In genomic region chr2:113233593-113234550, GRCh38 we compare ENCODE assay signal across 12 cellular contexts. TPM values are rescaled to one million over a fixed set of nuclear protein-coding genes. Genes with fewer than 3 reads are reported as not detected.
DNase-seq lines count a peak whose midpoint lies in the region; ATAC-seq and TF ChIP-seq lines count a peak whose summit lies in the region.
"Had no signal": no experiment of that assay in that cellular context is flagged by ENCODE, and none has a peak within 500 bp of the region (broad histone marks: within the 10 kb centered on the region; RNA-seq: fewer than 3 reads in every experiment).

No MANE protein-coding gene starts in this region.

- no peak overlapping the region for H3K4me3 Mint-ChIP-seq in activated CD8-positive, alpha-beta T cell treated with anti-CD3 and anti-CD28 coated beads for 36 hours
- H3K4me3 Mint-ChIP-seq in activated CD8-positive, alpha-beta T cell treated with anti-CD3 and anti-CD28 coated beads, Interleukin-2, amount 10 ng/mL, durations not matched to agents 7 days and 5 days = no peak overlapping the region
- peak overlapping the region; percentile 11 for H3K4me3 Mint-ChIP-seq in stimulated activated memory B cell treated with anti-CD40 and anti-IgM and Interleukin-4, amounts not matched to agents 10 μg/mL and 1 μg/mL and 100 μg/mL, for 72 hours

- peaks cover 22% of the 10 kb centered on the region for H3K4me1 Mint-ChIP-seq in activated CD8-positive, alpha-beta T cell treated with anti-CD3 and anti-CD28 coated beads for 36 hours (ENCODE audit: low read depth)
- H3K4me1 Mint-ChIP-seq in activated CD8-positive, alpha-beta T cell treated with anti-CD3 and anti-CD28 coated beads, Interleukin-2, amount 10 ng/mL, durations not matched to agents 7 days and 5 days (ENCODE audit: low read depth) = peaks cover 33% of the 10 kb centered on the region
- peaks cover 23% of the 10 kb centered on the region for H3K4me1 Mint-ChIP-seq in stimulated activated memory B cell treated with anti-CD40 and anti-IgM and Interleukin-4, amounts not matched to agents 10 μg/mL and 1 μg/mL and 100 μg/mL, for 72 hours

- intact Hi-C loops in activated CD8-positive, alpha-beta T cell treated with anti-CD3 and anti-CD28 coated beads for 36 hours (cut with micrococcal nuclease) = no loop called here
- intact Hi-C loops in spleen (cut with DNase I; ENCODE audit: low total_unique reads) = no loop called here

- no peak for TF ChIP-seq CTCF in activated CD8-positive, alpha-beta T cell treated with anti-CD3 and anti-CD28 coated beads for 36 hours (IDR thresholded peaks at IDR 0.05)
- TF ChIP-seq CTCF in epithelial cell of esophagus (IDR thresholded peaks at IDR 0.05; ENCODE audit: insufficient read depth, low read depth, low read length, missing control alignments) (peak; percentile 23), spleen (IDR thresholded peaks at IDR 0.05 in 8 of 11, conservative IDR thresholded peaks at IDR 0.05 in 3 of 11) (no peak)

- POLR2A ChIA-PET in activated CD8-positive, alpha-beta T cell treated with anti-CD3 and anti-CD28 coated beads for 36 hours (lab: Charles Lee) = no interaction called here
- POLR2A ChIA-PET in activated CD8-positive, alpha-beta T cell treated with anti-CD3 and anti-CD28 coated beads, Interleukin-2, amount 10 ng/mL, durations not matched to agents 7 days and 5 days (lab: Charles Lee) = interaction anchor here (0.7 kb wide), 1 partner anchor 9 kb away, joined by 4 read pairs; no protein-coding TSS in a partner anchor

- peak; percentile 52 for ATAC-seq in activated CD8-positive, alpha-beta T cell treated with anti-CD3 and anti-CD28 coated beads for 36 hours
- ATAC-seq in activated CD8-positive, alpha-beta T cell treated with anti-CD3 and anti-CD28 coated beads, Interleukin-2, amount 10 ng/mL, durations not matched to agents 7 days and 5 days = no peak
- no peak for ATAC-seq in stimulated activated memory B cell treated with anti-CD40 and anti-IgM and Interleukin-4, amounts not matched to agents 10 μg/mL and 1 μg/mL and 100 μg/mL, for 72 hours

- CTCF ChIA-PET in activated CD8-positive, alpha-beta T cell treated with anti-CD3 and anti-CD28 coated beads for 36 hours (lab: Charles Lee) = interaction anchor here (1.0 to 2.1 kb wide), 6 partner anchors 12 to 156 kb away, joined by 3 to 8 read pairs (median 5); no protein-coding TSS in a partner anchor
- CTCF ChIA-PET in activated CD8-positive, alpha-beta T cell treated with anti-CD3 and anti-CD28 coated beads, Interleukin-2, amount 10 ng/mL, durations not matched to agents 7 days and 5 days (lab: Charles Lee) = interaction anchor here (0.7 to 2.2 kb wide), 3 partner anchors 11 to 29 kb away, joined by 3 to 11 read pairs (median 4); no protein-coding TSS in a partner anchor

- no peak for TF ChIP-seq POLR2A in spleen (IDR thresholded peaks at IDR 0.05)

- 81 to 86% (median 84%) methylated on average over 9 of the region's 9 CpGs for WGBS in spleen, 5 donors

- no peaks in the 10 kb centered on the region for H3K9me3 Mint-ChIP-seq in activated CD8-positive, alpha-beta T cell treated with anti-CD3 and anti-CD28 coated beads for 36 hours
- no peaks in the 10 kb centered on the region for H3K9me3 Mint-ChIP-seq in activated CD8-positive, alpha-beta T cell treated with anti-CD3 and anti-CD28 coated beads, Interleukin-2, amount 10 ng/mL, durations not matched to agents 7 days and 5 days (ENCODE audit: insufficient read depth)
- H3K9me3 Mint-ChIP-seq in stimulated activated memory B cell treated with anti-CD40 and anti-IgM and Interleukin-4, amounts not matched to agents 10 μg/mL and 1 μg/mL and 100 μg/mL, for 72 hours = no peaks in the 10 kb centered on the region

- peaks cover 0 to 14% (median 0%) of the 10 kb centered on the region in 6 donors for H3K36me3 ChIP-seq in spleen

- no peaks in the 10 kb centered on the region for H3K27me3 Mint-ChIP-seq in activated CD8-positive, alpha-beta T cell treated with anti-CD3 and anti-CD28 coated beads for 36 hours
- H3K27me3 Mint-ChIP-seq in activated CD8-positive, alpha-beta T cell treated with anti-CD3 and anti-CD28 coated beads, Interleukin-2, amount 10 ng/mL, durations not matched to agents 7 days and 5 days (ENCODE audit: low read depth) = peaks cover 2% of the 10 kb centered on the region
- no peaks in the 10 kb centered on the region for H3K27me3 Mint-ChIP-seq in stimulated activated memory B cell treated with anti-CD40 and anti-IgM and Interleukin-4, amounts not matched to agents 10 μg/mL and 1 μg/mL and 100 μg/mL, for 72 hours

- H3K4me1 ChIP-seq in spleen = peaks cover 0 to 34% (median 2%) of the 10 kb centered on the region in 6 donors

- H3K4me3 ChIP-seq in epithelial cell of esophagus (ENCODE audit: low read length) = no peak overlapping the region
- H3K4me3 ChIP-seq in spleen = no peak overlapping the region

- H3K9me3 ChIP-seq in spleen = no peaks in the 10 kb centered on the region

- no peaks in the 10 kb centered on the region for H3K27me3 ChIP-seq in spleen (replicated peaks in 1 of 7)

- H3K27ac Mint-ChIP-seq in activated CD8-positive, alpha-beta T cell treated with anti-CD3 and anti-CD28 coated beads for 36 hours = no peak overlapping the region
- no peak overlapping the region for H3K27ac Mint-ChIP-seq in activated CD8-positive, alpha-beta T cell treated with anti-CD3 and anti-CD28 coated beads, Interleukin-2, amount 10 ng/mL, durations not matched to agents 7 days and 5 days
- H3K27ac Mint-ChIP-seq in stimulated activated memory B cell treated with anti-CD40 and anti-IgM and Interleukin-4, amounts not matched to agents 10 μg/mL and 1 μg/mL and 100 μg/mL, for 72 hours = no peak overlapping the region

- peak; percentile 41 for DNase-seq in activated CD8-positive, alpha-beta T cell treated with anti-CD3 and anti-CD28 coated beads for 36 hours
- DNase-seq in activated CD8-positive, alpha-beta T cell treated with anti-CD3 and anti-CD28 coated beads, Interleukin-2, amount 10 ng/mL, durations not matched to agents 7 days and 5 days = no peak
- DNase-seq in NCI-H446 (lab: John Stamatoyannopoulos, UW) (peak; percentile 40 to 88), epithelial cell of esophagus (ENCODE audit: low read depth) (peak; percentile 50), spleen (no peak), NCI-H2081 (lab: John Stamatoyannopoulos, UW) (no peak)
- DNase-seq in central memory CD4-positive, alpha-beta T cell = no peak
- DNase-seq: effector memory CD4-positive, alpha-beta T cell; H7; NCI-H1092 had no signal

- H3K27ac ChIP-seq in spleen = no peak overlapping the region

- no peaks in the 10 kb centered on the region for H3K36me3 Mint-ChIP-seq in activated CD8-positive, alpha-beta T cell treated with anti-CD3 and anti-CD28 coated beads for 36 hours (ENCODE audit: low read depth)
- no peaks in the 10 kb centered on the region for H3K36me3 Mint-ChIP-seq in activated CD8-positive, alpha-beta T cell treated with anti-CD3 and anti-CD28 coated beads, Interleukin-2, amount 10 ng/mL, durations not matched to agents 7 days and 5 days (ENCODE audit: low read depth)
- no peaks in the 10 kb centered on the region for H3K36me3 Mint-ChIP-seq in stimulated activated memory B cell treated with anti-CD40 and anti-IgM and Interleukin-4, amounts not matched to agents 10 μg/mL and 1 μg/mL and 100 μg/mL, for 72 hours

RNA-seq across cellular contexts. Expression of gene PAX8, which starts 44.8 kb away (rescaled TPM):
- total RNA-seq in activated CD8-positive, alpha-beta T cell treated with anti-CD3 and anti-CD28 coated beads for 36 hours = under 1 TPM; 0.43 to 0.63 TPM
- total RNA-seq in activated CD8-positive, alpha-beta T cell treated with anti-CD3 and anti-CD28 coated beads, Interleukin-2, amount 10 ng/mL, durations not matched to agents 7 days and 5 days = under 1 TPM; 0.21 to 0.55 TPM
- total RNA-seq in spleen = 1 to 10 TPM in 4 of 7 donors, under 1 TPM in 3; 0.09 to 2.8 (median 1.1) TPM
- 1 to 10 TPM in 1 of 3 donors, under 1 TPM in 2; 0.06 to 1.4 (median 0.08) TPM for polyA plus RNA-seq in spleen
- total RNA-seq: H7 had no signal
- polyA plus RNA-seq: neural cell had no signal

Comparison
In these comparisons a context has a peak if more than half of its experiments do, and no peak if none do; other contexts are left out.
1. DNase-seq: peak in activated CD8-positive, alpha-beta T cell treated with anti-CD3 and anti-CD28 coated beads for 36 hours (single experiment), NCI-H446 (2 of 2) and epithelial cell of esophagus (single experiment); none in activated CD8-positive, alpha-beta T cell treated with anti-CD3 and anti-CD28 coated beads, Interleukin-2, amount 10 ng/mL, durations not matched to agents 7 days and 5 days (single experiment), spleen (single experiment), NCI-H2081 (0 of 2) and central memory CD4-positive, alpha-beta T cell (single experiment).